21 cellular contexts compared by ENCODE assay signal in the genomic region with DNA sequence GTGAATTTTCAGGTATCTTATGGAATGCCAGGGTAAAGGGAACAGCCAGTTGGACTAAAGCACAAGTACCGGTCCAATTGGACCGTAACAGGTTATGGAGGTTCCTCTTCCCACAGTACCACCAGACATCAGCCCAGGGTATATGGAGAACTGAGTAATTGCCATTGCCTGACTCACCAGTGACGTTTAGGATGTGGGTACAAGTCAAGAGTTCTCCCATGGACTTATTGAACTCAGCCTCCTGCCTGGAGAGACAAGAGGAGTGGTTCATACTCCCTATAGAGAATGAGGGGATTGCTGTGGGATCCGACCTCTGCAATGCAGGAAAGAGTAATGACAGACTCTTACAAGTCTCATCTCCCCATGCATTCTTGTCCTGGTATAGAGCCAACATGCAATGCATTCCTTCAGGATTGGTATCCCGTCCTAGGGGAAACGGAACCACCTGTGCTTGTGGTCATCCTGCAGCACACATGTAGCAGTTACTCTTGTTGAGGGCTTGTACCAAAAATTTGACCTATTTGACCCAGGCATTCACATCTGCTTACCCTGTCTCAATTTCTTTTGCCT. TPM values are rescaled to one million over a fixed set of nuclear protein-coding genes. Genes with fewer than 3 reads are reported as not detected.
DNase-seq lines count a peak whose midpoint lies in the region; ATAC-seq lines count a peak whose summit lies in the region.
"Had no signal": no experiment of that assay in that cellular context is flagged by ENCODE, and none has a peak within 500 bp of the region (broad histone marks: within the 10 kb centered on the region; RNA-seq: fewer than 3 reads in every experiment).

No MANE protein-coding gene starts in this region.

- ATAC-seq in GM21526 (IDR thresholded peaks at IDR 0.05; ENCODE audit: low FRiP score, unreplicated experiment), result no peak
- no peak for ATAC-seq in GM19023 (IDR thresholded peaks at IDR 0.05; ENCODE audit: unreplicated experiment)
- ATAC-seq: K562 had no signal

- DNase-seq in Daoy (ENCODE audit: low read depth) (peak; percentile 28), HT1080 (ENCODE audit: low read depth) (peak; percentile 74), RPMI7951 (ENCODE audit: low read depth) (peak; percentile 35), iris pigment epithelial cell (ENCODE audit: low read depth) (peak; percentile 9), glomerular visceral epithelial cell (ENCODE audit: extremely low spot score) (no peak), RPMI8226 (no peak)
- DNase-seq: AML-193, COR-L47, DMS153, H7, NCI-H1417, NCI-H187 treated with DMSO at 0.1 percent for 48 hours, NCI-H2171, NCI-H446 treated with DMSO at 0.1 percent for 48 hours, NCI-H748 treated with DMSO at 0.1 percent for 48 hours, SW 1271 had no signal

RNA-seq across cellular contexts. Expression of a gene that starts 30.7 kb away (rescaled TPM):
- 0.06 TPM in 1 of 2 replicates, not detected in the other for total RNA-seq in Daoy (2014; rRNA removed; shearing (Covaris generic))
- not detected in 2 replicates for total RNA-seq in HT1080 (2014; rRNA removed; shearing (Covaris generic))
- not detected in 2 replicates for polyA plus RNA-seq in HT1080 (2015; cell fraction: cytosol; rRNA removed)
- not detected in 2 replicates for polyA plus RNA-seq in HT1080 (2015; cell fraction: nucleus; rRNA removed)
- total RNA-seq in RPMI7951 (2014; rRNA removed; shearing (Covaris generic)), result 0.36 and 0.49 TPM in 2 replicates

RNA-seq across cellular contexts. Expression of a gene that starts 43.2 kb away (rescaled TPM):
- 70.1 and 105 TPM in 2 replicates for total RNA-seq in Daoy (2014; rRNA removed; shearing (Covaris generic))
- total RNA-seq in HT1080 (2014; rRNA removed; shearing (Covaris generic)), result 95.2 and 119 TPM in 2 replicates
- polyA plus RNA-seq in HT1080 (2015; cell fraction: cytosol; rRNA removed), result 126 and 135 TPM in 2 replicates
- polyA plus RNA-seq in HT1080 (2015; cell fraction: nucleus; rRNA removed), result 181 and 188 TPM in 2 replicates
- total RNA-seq in RPMI7951 (2014; rRNA removed; shearing (Covaris generic)), result 31.2 and 41.1 TPM in 2 replicates

RNA-seq across cellular contexts. Expression of a gene that starts 45.9 kb away (rescaled TPM):
- not detected in 2 replicates for total RNA-seq in Daoy (2014; rRNA removed; shearing (Covaris generic))
- total RNA-seq in HT1080 (2014; rRNA removed; shearing (Covaris generic)), result not detected in 2 replicates
- not detected in 2 replicates for polyA plus RNA-seq in HT1080 (2015; cell fraction: cytosol; rRNA removed)
- polyA plus RNA-seq in HT1080 (2015; cell fraction: nucleus; rRNA removed), result not detected in 2 replicates
- total RNA-seq in RPMI7951 (2014; rRNA removed; shearing (Covaris generic)), result not detected in 2 replicates
- total RNA-seq: SK-MEL-5 had no signal
- polyA plus RNA-seq: CD14-positive monocyte had no signal

RNA-seq across cellular contexts. Expression of a gene that starts 49.9 kb away (rescaled TPM):
- 17.3 and 26.5 TPM in 2 replicates for total RNA-seq in Daoy (2014; rRNA removed; shearing (Covaris generic))
- total RNA-seq in HT1080 (2014; rRNA removed; shearing (Covaris generic)), result 20.8 and 27.6 TPM in 2 replicates
- polyA plus RNA-seq in HT1080 (2015; cell fraction: cytosol; rRNA removed), result 19.0 and 22.0 TPM in 2 replicates
- polyA plus RNA-seq in HT1080 (2015; cell fraction: nucleus; rRNA removed), result 66.7 and 72.2 TPM in 2 replicates
- 23.9 and 31.0 TPM in 2 replicates for total RNA-seq in RPMI7951 (2014; rRNA removed; shearing (Covaris generic))

Comparison
In these comparisons a context has a peak if more than half of its experiments do, and no peak if none do; other contexts are left out.
1. DNase-seq: peak in Daoy (single experiment), HT1080 (single experiment), RPMI7951 (single experiment) and iris pigment epithelial cell (single experiment); none in glomerular visceral epithelial cell (single experiment) and RPMI8226 (single experiment).